In the genomic region with DNA sequence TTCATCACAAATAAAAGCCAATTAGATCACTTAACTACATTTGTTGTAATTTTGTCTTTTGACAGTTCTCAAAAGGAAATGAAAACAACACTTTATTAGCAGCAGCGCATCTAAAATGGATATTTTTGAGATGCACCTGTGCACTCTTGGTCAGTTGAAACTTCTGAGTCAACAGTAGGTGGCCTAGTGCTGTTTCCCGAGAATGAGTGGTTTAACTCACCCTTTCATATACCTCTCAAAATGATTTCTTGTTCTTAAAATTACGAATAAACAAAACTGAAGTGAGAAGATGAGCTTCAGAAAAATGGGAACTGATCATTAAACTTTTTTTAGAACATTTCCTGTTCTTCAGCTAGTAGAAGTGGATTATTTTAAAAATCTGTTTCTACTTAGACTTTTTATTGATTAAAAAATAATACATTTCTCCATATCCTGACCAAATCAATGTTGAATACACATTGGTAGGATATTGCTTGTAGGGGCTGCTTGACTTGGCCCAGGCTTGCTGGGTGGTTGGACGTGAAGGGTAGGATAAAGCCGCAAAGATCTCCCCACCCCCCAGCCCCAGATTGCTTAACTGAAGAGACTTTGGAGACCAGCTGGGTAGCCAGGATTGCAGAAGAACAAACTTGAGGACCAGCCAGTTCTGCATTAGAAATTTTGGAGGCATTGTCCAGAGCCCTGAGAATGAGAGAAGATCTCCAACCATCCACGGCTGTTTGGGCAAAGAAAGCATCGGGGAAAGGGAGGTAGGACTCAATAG, we compare ENCODE assay signal across 1 cellular context.
A peak's percentile ranks its signal among the peaks of the same experiment; 100 is the strongest.
TF ChIP-seq lines count a peak whose summit lies in the region.

No MANE protein-coding gene starts in this region.

TF ChIP-seq in GM12878, 131 proteins besides CTCF, POLR2A, EP300 and RAD21 (continued from another document and continues in another):
- TF ChIP-seq, protein P1, sequence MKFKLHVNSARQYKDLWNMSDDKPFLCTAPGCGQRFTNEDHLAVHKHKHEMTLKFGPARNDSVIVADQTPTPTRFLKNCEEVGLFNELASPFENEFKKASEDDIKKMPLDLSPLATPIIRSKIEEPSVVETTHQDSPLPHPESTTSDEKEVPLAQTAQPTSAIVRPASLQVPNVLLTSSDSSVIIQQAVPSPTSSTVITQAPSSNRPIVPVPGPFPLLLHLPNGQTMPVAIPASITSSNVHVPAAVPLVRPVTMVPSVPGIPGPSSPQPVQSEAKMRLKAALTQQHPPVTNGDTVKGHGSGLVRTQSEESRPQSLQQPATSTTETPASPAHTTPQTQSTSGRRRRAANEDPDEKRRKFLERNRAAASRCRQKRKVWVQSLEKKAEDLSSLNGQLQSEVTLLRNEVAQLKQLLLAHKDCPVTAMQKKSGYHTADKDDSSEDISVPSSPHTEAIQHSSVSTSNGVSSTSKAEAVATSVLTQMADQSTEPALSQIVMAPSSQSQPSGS (IDR thresholded peaks at IDR 0.05; ENCODE audit: low read length), result peak; percentile 93
- TF ChIP-seq BACH1 (IDR thresholded peaks at IDR 0.05; ENCODE audit: borderline replicate concordance), result no peak; the same call in 1 of the 2 replicates
- no peak for TF ChIP-seq ASH2L (IDR thresholded peaks at IDR 0.05; ENCODE audit: borderline replicate concordance, low read depth)
- 0 out of 2 replicates have a peak, but pooled peaks have one; percentile 15 for TF ChIP-seq POLR2AphosphoS5 (IDR thresholded peaks at IDR 0.05; ENCODE audit: low read length)
- TF ChIP-seq MYB (IDR thresholded peaks at IDR 0.05; ENCODE audit: borderline replicate concordance, low read depth, low read length), result no peak
- peak; percentile 89 for TF ChIP-seq CREM (IDR thresholded peaks at IDR 0.05; ENCODE audit: low read depth)
- TF ChIP-seq KLF5 (IDR thresholded peaks at IDR 0.05; ENCODE audit: partially characterized antibody), result no peak
- no peak for TF ChIP-seq FOS (IDR thresholded peaks at IDR 0.05; ENCODE audit: borderline replicate concordance, extremely low read depth, insufficient read length)
- peak; percentile 80 for TF ChIP-seq SPI1 (IDR thresholded peaks at IDR 0.05; ENCODE audit: borderline replicate concordance, insufficient read depth, low read depth, low read length)
- TF ChIP-seq MXI1 (IDR thresholded peaks at IDR 0.05; ENCODE audit: low read depth, low read length), result no peak
- TF ChIP-seq, protein P2, sequence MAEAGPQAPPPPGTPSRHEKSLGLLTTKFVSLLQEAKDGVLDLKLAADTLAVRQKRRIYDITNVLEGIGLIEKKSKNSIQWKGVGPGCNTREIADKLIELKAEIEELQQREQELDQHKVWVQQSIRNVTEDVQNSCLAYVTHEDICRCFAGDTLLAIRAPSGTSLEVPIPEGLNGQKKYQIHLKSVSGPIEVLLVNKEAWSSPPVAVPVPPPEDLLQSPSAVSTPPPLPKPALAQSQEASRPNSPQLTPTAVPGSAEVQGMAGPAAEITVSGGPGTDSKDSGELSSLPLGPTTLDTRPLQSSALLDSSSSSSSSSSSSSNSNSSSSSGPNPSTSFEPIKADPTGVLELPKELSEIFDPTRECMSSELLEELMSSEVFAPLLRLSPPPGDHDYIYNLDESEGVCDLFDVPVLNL (IDR thresholded peaks at IDR 0.05; ENCODE audit: low read depth, low read length), result no peak
- TF ChIP-seq IKZF2 (IDR thresholded peaks at IDR 0.05), result peak; percentile 74 to 85; a peak in 3 of 4 replicates
- TF ChIP-seq, protein P3, sequence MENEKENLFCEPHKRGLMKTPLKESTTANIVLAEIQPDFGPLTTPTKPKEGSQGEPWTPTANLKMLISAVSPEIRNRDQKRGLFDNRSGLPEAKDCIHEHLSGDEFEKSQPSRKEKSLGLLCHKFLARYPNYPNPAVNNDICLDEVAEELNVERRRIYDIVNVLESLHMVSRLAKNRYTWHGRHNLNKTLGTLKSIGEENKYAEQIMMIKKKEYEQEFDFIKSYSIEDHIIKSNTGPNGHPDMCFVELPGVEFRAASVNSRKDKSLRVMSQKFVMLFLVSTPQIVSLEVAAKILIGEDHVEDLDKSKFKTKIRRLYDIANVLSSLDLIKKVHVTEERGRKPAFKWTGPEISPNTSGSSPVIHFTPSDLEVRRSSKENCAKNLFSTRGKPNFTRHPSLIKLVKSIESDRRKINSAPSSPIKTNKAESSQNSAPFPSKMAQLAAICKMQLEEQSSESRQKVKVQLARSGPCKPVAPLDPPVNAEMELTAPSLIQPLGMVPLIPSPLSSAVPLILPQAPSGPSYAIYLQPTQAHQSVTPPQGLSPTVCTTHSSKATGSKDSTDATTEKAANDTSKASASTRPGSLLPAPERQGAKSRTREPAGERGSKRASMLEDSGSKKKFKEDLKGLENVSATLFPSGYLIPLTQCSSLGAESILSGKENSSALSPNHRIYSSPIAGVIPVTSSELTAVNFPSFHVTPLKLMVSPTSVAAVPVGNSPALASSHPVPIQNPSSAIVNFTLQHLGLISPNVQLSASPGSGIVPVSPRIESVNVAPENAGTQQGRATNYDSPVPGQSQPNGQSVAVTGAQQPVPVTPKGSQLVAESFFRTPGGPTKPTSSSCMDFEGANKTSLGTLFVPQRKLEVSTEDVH (IDR thresholded peaks at IDR 0.05; ENCODE audit: low read depth, partially characterized antibody), result no peak
- no peak for TF ChIP-seq CBX3 (IDR thresholded peaks at IDR 0.05; ENCODE audit: borderline replicate concordance, low read depth)
- no peak for TF ChIP-seq SUPT20H (IDR thresholded peaks at IDR 0.05; ENCODE audit: borderline replicate concordance, control insufficient read depth, low read depth, low read length)
- TF ChIP-seq TCF7 (IDR thresholded peaks at IDR 0.05; ENCODE audit: borderline replicate concordance), result peak; percentile 85; the same call in 1 of the 2 replicates
- TF ChIP-seq, protein P4, sequence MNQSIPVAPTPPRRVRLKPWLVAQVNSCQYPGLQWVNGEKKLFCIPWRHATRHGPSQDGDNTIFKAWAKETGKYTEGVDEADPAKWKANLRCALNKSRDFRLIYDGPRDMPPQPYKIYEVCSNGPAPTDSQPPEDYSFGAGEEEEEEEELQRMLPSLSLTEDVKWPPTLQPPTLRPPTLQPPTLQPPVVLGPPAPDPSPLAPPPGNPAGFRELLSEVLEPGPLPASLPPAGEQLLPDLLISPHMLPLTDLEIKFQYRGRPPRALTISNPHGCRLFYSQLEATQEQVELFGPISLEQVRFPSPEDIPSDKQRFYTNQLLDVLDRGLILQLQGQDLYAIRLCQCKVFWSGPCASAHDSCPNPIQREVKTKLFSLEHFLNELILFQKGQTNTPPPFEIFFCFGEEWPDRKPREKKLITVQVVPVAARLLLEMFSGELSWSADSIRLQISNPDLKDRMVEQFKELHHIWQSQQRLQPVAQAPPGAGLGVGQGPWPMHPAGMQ (IDR thresholded peaks at IDR 0.05; ENCODE audit: borderline replicate concordance), result no peak
- peak in 1 of 2 experiments; percentile 84; a peak in 2 of 4 replicates for TF ChIP-seq ETV6 (conservative IDR thresholded peaks at IDR 0.05 in 1 of 2, IDR thresholded peaks at IDR 0.05 in 1 of 2; ENCODE audit: borderline replicate concordance in 1 of 2, low read depth in 1 of 2)
- TF ChIP-seq, protein P5, sequence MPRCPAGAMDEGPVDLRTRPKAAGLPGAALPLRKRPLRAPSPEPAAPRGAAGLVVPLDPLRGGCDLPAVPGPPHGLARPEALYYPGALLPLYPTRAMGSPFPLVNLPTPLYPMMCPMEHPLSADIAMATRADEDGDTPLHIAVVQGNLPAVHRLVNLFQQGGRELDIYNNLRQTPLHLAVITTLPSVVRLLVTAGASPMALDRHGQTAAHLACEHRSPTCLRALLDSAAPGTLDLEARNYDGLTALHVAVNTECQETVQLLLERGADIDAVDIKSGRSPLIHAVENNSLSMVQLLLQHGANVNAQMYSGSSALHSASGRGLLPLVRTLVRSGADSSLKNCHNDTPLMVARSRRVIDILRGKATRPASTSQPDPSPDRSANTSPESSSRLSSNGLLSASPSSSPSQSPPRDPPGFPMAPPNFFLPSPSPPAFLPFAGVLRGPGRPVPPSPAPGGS (IDR thresholded peaks at IDR 0.05; ENCODE audit: borderline replicate concordance, insufficient read depth, low read depth, low read length, poor library complexity, severe bottlenecking), result peak; percentile 86
- TF ChIP-seq, protein P6, sequence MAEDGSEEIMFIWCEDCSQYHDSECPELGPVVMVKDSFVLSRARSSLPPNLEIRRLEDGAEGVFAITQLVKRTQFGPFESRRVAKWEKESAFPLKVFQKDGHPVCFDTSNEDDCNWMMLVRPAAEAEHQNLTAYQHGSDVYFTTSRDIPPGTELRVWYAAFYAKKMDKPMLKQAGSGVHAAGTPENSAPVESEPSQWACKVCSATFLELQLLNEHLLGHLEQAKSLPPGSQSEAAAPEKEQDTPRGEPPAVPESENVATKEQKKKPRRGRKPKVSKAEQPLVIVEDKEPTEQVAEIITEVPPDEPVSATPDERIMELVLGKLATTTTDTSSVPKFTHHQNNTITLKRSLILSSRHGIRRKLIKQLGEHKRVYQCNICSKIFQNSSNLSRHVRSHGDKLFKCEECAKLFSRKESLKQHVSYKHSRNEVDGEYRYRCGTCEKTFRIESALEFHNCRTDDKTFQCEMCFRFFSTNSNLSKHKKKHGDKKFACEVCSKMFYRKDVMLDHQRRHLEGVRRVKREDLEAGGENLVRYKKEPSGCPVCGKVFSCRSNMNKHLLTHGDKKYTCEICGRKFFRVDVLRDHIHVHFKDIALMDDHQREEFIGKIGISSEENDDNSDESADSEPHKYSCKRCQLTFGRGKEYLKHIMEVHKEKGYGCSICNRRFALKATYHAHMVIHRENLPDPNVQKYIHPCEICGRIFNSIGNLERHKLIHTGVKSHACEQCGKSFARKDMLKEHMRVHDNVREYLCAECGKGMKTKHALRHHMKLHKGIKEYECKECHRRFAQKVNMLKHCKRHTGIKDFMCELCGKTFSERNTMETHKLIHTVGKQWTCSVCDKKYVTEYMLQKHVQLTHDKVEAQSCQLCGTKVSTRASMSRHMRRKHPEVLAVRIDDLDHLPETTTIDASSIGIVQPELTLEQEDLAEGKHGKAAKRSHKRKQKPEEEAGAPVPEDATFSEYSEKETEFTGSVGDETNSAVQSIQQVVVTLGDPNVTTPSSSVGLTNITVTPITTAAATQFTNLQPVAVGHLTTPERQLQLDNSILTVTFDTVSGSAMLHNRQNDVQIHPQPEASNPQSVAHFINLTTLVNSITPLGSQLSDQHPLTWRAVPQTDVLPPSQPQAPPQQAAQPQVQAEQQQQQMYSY (CRISPR knock-in tag; IDR thresholded peaks at IDR 0.05), result no peak
- TF ChIP-seq, protein P7, sequence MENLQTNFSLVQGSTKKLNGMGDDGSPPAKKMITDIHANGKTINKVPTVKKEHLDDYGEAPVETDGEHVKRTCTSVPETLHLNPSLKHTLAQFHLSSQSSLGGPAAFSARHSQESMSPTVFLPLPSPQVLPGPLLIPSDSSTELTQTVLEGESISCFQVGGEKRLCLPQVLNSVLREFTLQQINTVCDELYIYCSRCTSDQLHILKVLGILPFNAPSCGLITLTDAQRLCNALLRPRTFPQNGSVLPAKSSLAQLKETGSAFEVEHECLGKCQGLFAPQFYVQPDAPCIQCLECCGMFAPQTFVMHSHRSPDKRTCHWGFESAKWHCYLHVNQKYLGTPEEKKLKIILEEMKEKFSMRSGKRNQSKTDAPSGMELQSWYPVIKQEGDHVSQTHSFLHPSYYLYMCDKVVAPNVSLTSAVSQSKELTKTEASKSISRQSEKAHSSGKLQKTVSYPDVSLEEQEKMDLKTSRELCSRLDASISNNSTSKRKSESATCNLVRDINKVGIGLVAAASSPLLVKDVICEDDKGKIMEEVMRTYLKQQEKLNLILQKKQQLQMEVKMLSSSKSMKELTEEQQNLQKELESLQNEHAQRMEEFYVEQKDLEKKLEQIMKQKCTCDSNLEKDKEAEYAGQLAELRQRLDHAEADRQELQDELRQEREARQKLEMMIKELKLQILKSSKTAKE (IDR thresholded peaks at IDR 0.05; ENCODE audit: low read depth, poor library complexity, severe bottlenecking), result peak; percentile 84
- no peak for TF ChIP-seq ESRRA (IDR thresholded peaks at IDR 0.05; ENCODE audit: low read length)
- no peak for TF ChIP-seq HCFC1 (IDR thresholded peaks at IDR 0.05; ENCODE audit: low read length)
- peak; percentile 68; the same call in 1 of the 2 replicates for TF ChIP-seq PAX5 (IDR thresholded peaks at IDR 0.05; ENCODE audit: borderline replicate concordance, low read depth, low read length)
- TF ChIP-seq, protein P8, sequence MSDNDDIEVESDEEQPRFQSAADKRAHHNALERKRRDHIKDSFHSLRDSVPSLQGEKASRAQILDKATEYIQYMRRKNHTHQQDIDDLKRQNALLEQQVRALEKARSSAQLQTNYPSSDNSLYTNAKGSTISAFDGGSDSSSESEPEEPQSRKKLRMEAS (IDR thresholded peaks at IDR 0.05; ENCODE audit: low read depth, low read length), result 0 out of 2 replicates have a peak, but pooled peaks have one; percentile 3
- no peak for TF ChIP-seq TAF1 (IDR thresholded peaks at IDR 0.05; ENCODE audit: borderline replicate concordance, low read depth, low read length)
- no peak for TF ChIP-seq SUZ12 (IDR thresholded peaks at IDR 0.05; ENCODE audit: unreplicated experiment)
- peak; percentile 65 for TF ChIP-seq MEF2B (IDR thresholded peaks at IDR 0.05; ENCODE audit: partially characterized antibody, poor library complexity, severe bottlenecking)
- peak; percentile 55; the same call in 1 of the 2 replicates for TF ChIP-seq ZNF24 (IDR thresholded peaks at IDR 0.05)
- no peak for TF ChIP-seq SMARCA5 (IDR thresholded peaks at IDR 0.05)
- TF ChIP-seq RAD51 (IDR thresholded peaks at IDR 0.05), result no peak
- peak; percentile 65; the same call in 1 of the 2 replicates for TF ChIP-seq GABPA (IDR thresholded peaks at IDR 0.05; ENCODE audit: low read depth)
- TF ChIP-seq DPF2 (IDR thresholded peaks at IDR 0.05), result peak; percentile 80; the same call in 1 of the 2 replicates
- peak; percentile 93 for TF ChIP-seq MEF2A (IDR thresholded peaks at IDR 0.05; ENCODE audit: insufficient read depth, low read depth, low read length)
- TF ChIP-seq NBN (IDR thresholded peaks at IDR 0.05), result peak; percentile 45
- no peak for TF ChIP-seq SMAD5 (IDR thresholded peaks at IDR 0.05; ENCODE audit: low read depth)
- peak; percentile 34; the same call in 1 of the 2 replicates for TF ChIP-seq ZNF217 (IDR thresholded peaks at IDR 0.05)
- peak; percentile 57; the same call in 1 of the 2 replicates for TF ChIP-seq BMI1 (IDR thresholded peaks at IDR 0.05; ENCODE audit: borderline replicate concordance)
- peak; percentile 77 for TF ChIP-seq ATF7 (IDR thresholded peaks at IDR 0.05; ENCODE audit: low read depth)
- TF ChIP-seq NRF1 (conservative IDR thresholded peaks at IDR 0.05; ENCODE audit: low read depth, low read length), result no peak
- TF ChIP-seq BCL11A (IDR thresholded peaks at IDR 0.05; ENCODE audit: low read depth, low read length), result peak; percentile 91
